8 cellular contexts compared by ENCODE assay signal in genomic region chr1:203324103-203325003, GRCh38. TPM values are rescaled to one million over a fixed set of nuclear protein-coding genes. Genes with fewer than 3 reads are reported as not detected.
DNase-seq lines count a peak whose midpoint lies in the region; ATAC-seq and TF ChIP-seq lines count a peak whose summit lies in the region.

No MANE protein-coding gene starts in this region.

- intact Hi-C loops in prostate gland (cut with DNase I): loop anchor here (5.0 kb wide), 1 partner anchor 52 kb away; no protein-coding TSS in a partner anchor

- H3K4me3 ChIP-seq in GM12875 (ENCODE audit: low read depth, low read length) (peak overlapping the region; percentile 6), coronary artery (peak overlapping the region; percentile 10), prostate gland (no peak overlapping the region)

- TF ChIP-seq POLR2A in prostate gland (IDR thresholded peaks at IDR 0.05): no peak

- TF ChIP-seq CTCF in GM12875 (IDR thresholded peaks at IDR 0.05; ENCODE audit: borderline replicate concordance, insufficient read depth, low read depth, low read length): no peak
- no peak for TF ChIP-seq CTCF in coronary artery (IDR thresholded peaks at IDR 0.05)
- TF ChIP-seq CTCF in prostate gland (IDR thresholded peaks at IDR 0.05): no peak

- H3K27ac ChIP-seq in coronary artery (peak overlapping the region; percentile 42 to 92), prostate gland (peak overlapping the region; percentile 96 to 99)

- no peaks in the 10 kb centered on the region for H3K27me3 ChIP-seq in prostate gland (replicated peaks; ENCODE audit: insufficient read depth)

- ATAC-seq in GM21723 (IDR thresholded peaks at IDR 0.05; ENCODE audit: unreplicated experiment) (no peak), esophagus mucosa (no peak)

- DNase-seq in SKM-1 treated with dmso at 0.1 percent for 144 hours (lab: John Stamatoyannopoulos, UW; ENCODE audit: unreplicated experiment) (peak; percentile 57), coronary artery (ENCODE audit: low spot score) (no peak), prostate gland (ENCODE audit: low spot score) (peak; percentile 41), NCI-H1694 treated with DMSO at 0.1 percent for 48 hours (lab: John Stamatoyannopoulos, UW) (no peak), NCI-H2171 treated with DMSO at 0.1 percent for 48 hours (lab: John Stamatoyannopoulos, UW) (no peak)

- H3K4me1 ChIP-seq in prostate gland (replicated peaks): peaks cover 61% of the 10 kb centered on the region

- 46% methylated on average over 15 of the region's 15 CpGs for WGBS in prostate gland

- no peaks in the 10 kb centered on the region for H3K9me3 ChIP-seq in prostate gland

- H3K36me3 ChIP-seq in prostate gland: no peaks in the 10 kb centered on the region

RNA-seq across cellular contexts. Expression of gene BTG2, which starts 19.0 kb away (rescaled TPM):
- total RNA-seq in prostate gland: 100 to 1,000 TPM in 1 of 2 donors, 10 to 100 TPM in 1; 91.0 to 131 TPM
- total RNA-seq in esophagus mucosa: 22.6 TPM

RNA-seq across cellular contexts. Expression of gene FMOD, which starts 26.6 kb away (rescaled TPM):
- total RNA-seq in prostate gland (10 to 100 TPM; 40.8 to 95.9 TPM), esophagus mucosa (4.5 TPM)

Comparison
In these comparisons a context has a peak if more than half of its experiments do, and no peak if none do; other contexts are left out.
1. H3K4me3 ChIP-seq: peak in GM12875 (single experiment) and coronary artery (single experiment); none in prostate gland (0 of 2).
2. DNase-seq: peak in SKM-1 treated with dmso at 0.1 percent for 144 hours (single experiment) and prostate gland (single experiment); none in coronary artery (single experiment), NCI-H1694 treated with DMSO at 0.1 percent for 48 hours (single experiment) and NCI-H2171 treated with DMSO at 0.1 percent for 48 hours (single experiment).